ENCODE assay signal across 25 cellular contexts in the genomic region with DNA sequence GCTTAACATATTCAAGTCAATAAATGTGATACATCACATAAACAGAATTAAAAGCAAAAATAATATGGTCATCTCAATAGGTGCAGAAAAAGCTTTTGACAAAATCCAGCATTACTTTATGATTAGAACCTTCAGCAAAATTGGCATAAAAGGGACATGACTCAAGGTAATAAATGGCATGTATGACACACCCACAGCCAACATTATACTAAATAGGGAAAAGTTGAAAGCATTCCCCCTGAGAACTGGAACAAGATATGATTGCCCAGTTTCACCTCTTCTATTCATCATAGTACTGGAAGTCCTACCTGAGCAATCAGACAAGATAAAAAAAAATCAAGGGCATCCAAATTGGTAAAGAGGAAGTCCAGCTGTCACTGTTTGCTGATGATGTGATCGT.
"Had no signal": no experiment of that assay in that cellular context is flagged by ENCODE, and none has a peak within 500 bp of the region (broad histone marks: within the 10 kb centered on the region; RNA-seq: fewer than 3 reads in every experiment).

No MANE protein-coding gene starts in this region.

- H3K4me1 Mint-ChIP-seq: endodermal cell had no signal

- H3K9me3 ChIP-seq: colonic mucosa, esophagus muscularis mucosa, esophagus squamous epithelium, gastrocnemius medialis, gastroesophageal sphincter, heart left ventricle, heart right ventricle had no signal

- H3K36me3 ChIP-seq: colonic mucosa, esophagus muscularis mucosa, esophagus squamous epithelium, gastrocnemius medialis, gastroesophageal sphincter, heart left ventricle, heart right ventricle had no signal

- H3K4me1 ChIP-seq: colonic mucosa, esophagus muscularis mucosa, esophagus squamous epithelium, foreskin keratinocyte, gastroesophageal sphincter, heart left ventricle, heart right ventricle had no signal

- H3K27me3 ChIP-seq: colonic mucosa, dorsolateral prefrontal cortex, esophagus muscularis mucosa, esophagus squamous epithelium, foreskin keratinocyte, gastrocnemius medialis, gastroesophageal sphincter, heart left ventricle, heart right ventricle had no signal

- H3K27ac ChIP-seq: colonic mucosa, coronary artery, dorsolateral prefrontal cortex, epithelial cell of prostate, esophagus muscularis mucosa, esophagus squamous epithelium, foreskin keratinocyte, gastrocnemius medialis, gastroesophageal sphincter, heart left ventricle, heart right ventricle had no signal

- H3K27ac Mint-ChIP-seq: dendritic cell treated with granulocyte-macrophage colony-stimulating factor and Interleukin-4, amounts not matched to agents 40 ng/mL and 50 ng/mL, for 4 days; effector memory CD8-positive, alpha-beta T cell; endodermal cell had no signal

- H3K4me3 ChIP-seq: colonic mucosa, coronary artery, dorsolateral prefrontal cortex, esophagus muscularis mucosa, esophagus squamous epithelium, gastrocnemius medialis, gastroesophageal sphincter, heart left ventricle, heart right ventricle had no signal

- H3K27me3 Mint-ChIP-seq: dendritic cell treated with granulocyte-macrophage colony-stimulating factor and Interleukin-4, amounts not matched to agents 40 ng/mL and 50 ng/mL, for 4 days; effector memory CD8-positive, alpha-beta T cell had no signal

- H3K4me3 Mint-ChIP-seq: dendritic cell treated with granulocyte-macrophage colony-stimulating factor and Interleukin-4, amounts not matched to agents 40 ng/mL and 50 ng/mL, for 4 days; effector memory CD8-positive, alpha-beta T cell; endodermal cell had no signal

- ATAC-seq: effector memory CD8-positive, alpha-beta T cell; esophagus mucosa; foreskin keratinocyte; gastrocnemius medialis; gastroesophageal sphincter; heart left ventricle; heart right ventricle had no signal

- DNase-seq: colonic mucosa; cortex of kidney; dermis blood vessel endothelial cell; dorsolateral prefrontal cortex; effector CD4-positive, alpha-beta T cell; effector CD8-positive, alpha-beta T cell; effector memory CD4-positive, alpha-beta T cell; effector memory CD8-positive, alpha-beta T cell; endodermal cell; erythroblast; esophagus squamous epithelium; foreskin fibroblast; foreskin keratinocyte; foreskin melanocyte; gastrocnemius medialis; glutamatergic neuron; head of caudate nucleus; heart left ventricle; heart right ventricle had no signal
